ENCODE assay signal across 8 cellular contexts in genomic region chr5:157540707-157541451, GRCh38. TPM values are rescaled to one million over a fixed set of nuclear protein-coding genes. Genes with fewer than 3 reads are reported as not detected.
DNase-seq lines count a peak whose midpoint lies in the region; ATAC-seq and TF ChIP-seq lines count a peak whose summit lies in the region.

No MANE protein-coding gene starts in this region.

- peak overlapping the region; percentile 47 for H3K4me3 Mint-ChIP-seq in chondrocyte (ENCODE audit: unreplicated experiment)

- H3K4me1 Mint-ChIP-seq in chondrocyte (ENCODE audit: low read depth), result peaks cover 64% of the 10 kb centered on the region

- no peak for TF ChIP-seq CTCF in chondrocyte (IDR thresholded peaks at IDR 0.05)

- no peak for TF ChIP-seq POLR2A in erythroblast (IDR thresholded peaks at IDR 0.05; ENCODE audit: low read length)

- H3K27me3 Mint-ChIP-seq in chondrocyte (ENCODE audit: low read depth), result no peaks in the 10 kb centered on the region

- ATAC-seq in GM18868 (IDR thresholded peaks at IDR 0.05; ENCODE audit: unreplicated experiment) (peak; percentile 95), HG02938 (IDR thresholded peaks at IDR 0.05; ENCODE audit: unreplicated experiment) (peak; percentile 91)

- H3K27ac Mint-ChIP-seq in chondrocyte (ENCODE audit: unreplicated experiment), result peak overlapping the region; percentile 89

- peaks cover 6% of the 10 kb centered on the region for H3K36me3 Mint-ChIP-seq in chondrocyte (ENCODE audit: low read depth)

- H3K9me3 Mint-ChIP-seq in chondrocyte (ENCODE audit: low read depth), result no peaks in the 10 kb centered on the region

- DNase-seq in T-helper 2 cell (peak in 4 of 5 experiments; percentile 8 to 93 (median 22)), chondrocyte (ENCODE audit: low spot score) (no peak), myocyte (ENCODE audit: low read depth) (peak; percentile 73), HK-2 (ENCODE audit: unreplicated experiment) (no peak), erythroblast (lab: John Stamatoyannopoulos, UW) (no peak), KG1 (lab: John Stamatoyannopoulos, UW) (no peak)

RNA-seq across cellular contexts. Expression of gene ADAM19, which starts 34.7 kb away (rescaled TPM):
- total RNA-seq in chondrocyte, result 43.5 to 125 TPM (median 125 TPM) in 3 replicates
- 33.4 and 36.8 TPM in 2 replicates for total RNA-seq in myocyte
- polyA plus RNA-seq in myocyte (2012), result 52.7 TPM

Comparison
In these comparisons a context has a peak if more than half of its experiments do, and no peak if none do; other contexts are left out.
1. DNase-seq: peak in T-helper 2 cell (4 of 5) and myocyte (single experiment); none in chondrocyte (single experiment), HK-2 (single experiment), erythroblast (0 of 2) and KG1 (single experiment).